24 cellular contexts compared by ENCODE assay signal in the genomic region with DNA sequence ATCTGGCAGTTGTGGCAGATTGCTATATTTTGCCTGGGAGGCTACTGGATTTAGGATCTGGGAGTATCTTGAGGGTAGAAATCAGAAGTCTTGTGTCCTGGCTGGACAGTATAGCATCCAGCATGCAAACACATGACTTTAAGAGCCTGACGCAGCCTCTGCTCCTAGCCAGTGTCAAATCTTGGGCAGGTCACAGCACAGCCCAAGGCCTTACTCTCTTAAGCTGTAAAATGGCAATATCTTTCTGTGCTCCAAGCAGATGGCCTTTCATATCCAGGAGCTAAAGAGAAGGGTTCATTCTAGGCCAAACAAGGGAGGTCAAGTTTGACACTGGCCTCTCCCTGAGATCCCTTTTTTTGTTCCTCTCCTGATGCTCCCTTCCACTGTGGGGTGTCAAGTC. TPM values are rescaled to one million over a fixed set of nuclear protein-coding genes. Genes with fewer than 3 reads are reported as not detected.
DNase-seq lines count a peak whose midpoint lies in the region; FAIRE-seq and TF ChIP-seq lines count a peak whose summit lies in the region.
"Had no signal": no experiment of that assay in that cellular context is flagged by ENCODE, and none has a peak within 500 bp of the region (broad histone marks: within the 10 kb centered on the region; RNA-seq: fewer than 3 reads in every experiment).

No MANE protein-coding gene starts in this region.

- H3K79me2 ChIP-seq in H1 (ENCODE audit: control insufficient read depth in 1 of 2, insufficient read depth in 2 of 2, low read length in 2 of 2) (no peaks in the 10 kb centered on the region), osteoblast (ENCODE audit: insufficient read depth, low read length) (no peaks in the 10 kb centered on the region)

- peak overlapping the region in 7 of 11 experiments; percentile 15 to 75 (median 45); a peak in 12 of 22 replicates for H3K27ac ChIP-seq in BLaER1 treated with 17β-estradiol and CSF1 and Interleukin-3, amounts not matched to agents 10 nM and 100 nM
- H3K27ac ChIP-seq in H1 (ENCODE audit: low read depth, low read length) (no peak overlapping the region), mesenchymal stem cell (ENCODE audit: low read length, poor library complexity, severe bottlenecking) (no peak overlapping the region), subcutaneous abdominal adipose tissue (ENCODE audit: low read depth, low read length) (peak overlapping the region; percentile 98), osteoblast (ENCODE audit: low read depth, low read length) (no peak overlapping the region), coronary artery (no peak overlapping the region)
- H3K27ac ChIP-seq: 22Rv1, BLaER1, KMS-11, SJCRH30 had no signal

- H2BK5ac ChIP-seq in H1 (ENCODE audit: low read depth, low read length) (no peak overlapping the region), mesenchymal stem cell (ENCODE audit: low read depth, low read length, poor library complexity, severe bottlenecking) (no peak overlapping the region)

- POLR2A ChIA-PET in H1 (lab: Charles Lee; ENCODE audit: partially characterized antibody): no interaction called here

- no peak overlapping the region for H3K23ac ChIP-seq in H1 (ENCODE audit: insufficient read length)
- no peak overlapping the region for H3K23ac ChIP-seq in mesenchymal stem cell (ENCODE audit: low read length in 2 of 2)

- no peak for TF ChIP-seq POLR2A in H1 (IDR thresholded peaks at IDR 0.05; ENCODE audit: control extremely low read depth in 1 of 2, low read depth in 2 of 2, low read length in 2 of 2)

- H3K4me1 ChIP-seq in BLaER1 treated with 17β-estradiol and CSF1 and Interleukin-3, amounts not matched to agents 10 nM and 100 nM: peaks cover 14 to 46% (median 34%) of the 10 kb centered on the region in 10 experiments
- H3K4me1 ChIP-seq in H1 (replicated peaks in 1 of 4; ENCODE audit: control insufficient read depth in 3 of 4, insufficient read depth in 4 of 4, low read length in 3 of 4): no peaks in the 10 kb centered on the region; a peak in 1 of 7 replicates
- no peaks in the 10 kb centered on the region for H3K4me1 ChIP-seq in mesenchymal stem cell (ENCODE audit: control insufficient read depth, insufficient read depth, low read depth, low read length)
- peaks cover 16 to 38% (median 34%) of the 10 kb centered on the region in 5 donors for H3K4me1 ChIP-seq in subcutaneous abdominal adipose tissue (ENCODE audit: control insufficient read depth in 5 of 5, insufficient read depth in 5 of 5, low read length in 5 of 5)
- no peaks in the 10 kb centered on the region for H3K4me1 ChIP-seq in osteoblast (ENCODE audit: insufficient read depth, low read length)
- H3K4me1 ChIP-seq: SJCRH30 had no signal

- H4K5ac ChIP-seq in H1 (ENCODE audit: insufficient read length, low read depth, low read length): no peak overlapping the region

- no peak for FAIRE-seq in H1 (lab: Jason Lieb, UNC)
- FAIRE-seq: GM12892, RCC 7860 had no signal

- H4K8ac ChIP-seq in H1 (ENCODE audit: extremely low read depth, insufficient read depth, low read length): no peak overlapping the region
- no peak overlapping the region for H4K8ac ChIP-seq in mesenchymal stem cell (ENCODE audit: low read length)

- no peak overlapping the region for H2BK20ac ChIP-seq in H1 (ENCODE audit: low read length)

- H3K4ac ChIP-seq in H1 (replicated peaks; ENCODE audit: insufficient read length, low read depth, low read length) (no peak overlapping the region), mesenchymal stem cell (ENCODE audit: low read depth in 1 of 2, low read length in 2 of 2) (no peak overlapping the region)

- no peak overlapping the region for H2BK12ac ChIP-seq in H1 (ENCODE audit: low read depth, low read length)
- no peak overlapping the region for H2BK12ac ChIP-seq in mesenchymal stem cell (ENCODE audit: low read length in 2 of 2)

- H3K56ac ChIP-seq in H1 (replicated peaks; ENCODE audit: insufficient read length, low read depth, low read length): no peak overlapping the region

- peaks cover 0 to 17% (median 8%) of the 10 kb centered on the region in 11 experiments; a peak in 15 of 22 replicates for H3K9me3 ChIP-seq in BLaER1 treated with 17β-estradiol and CSF1 and Interleukin-3, amounts not matched to agents 10 nM and 100 nM (replicated peaks in 1 of 11)
- H3K9me3 ChIP-seq in H1 (ENCODE audit: insufficient read depth in 2 of 2, low read depth in 1 of 2, low read length in 1 of 2): no peaks in the 10 kb centered on the region
- H3K9me3 ChIP-seq in mesenchymal stem cell (ENCODE audit: control insufficient read depth, low read length): peaks cover 12% of the 10 kb centered on the region
- peaks cover 0 to 6% (median 0%) of the 10 kb centered on the region in 5 donors for H3K9me3 ChIP-seq in subcutaneous abdominal adipose tissue (ENCODE audit: control insufficient read depth in 5 of 5, low read length in 5 of 5)
- H3K9me3 ChIP-seq in osteoblast (ENCODE audit: low read depth, low read length): peaks cover 3% of the 10 kb centered on the region
- H3K9me3 ChIP-seq: BLaER1, SJCRH30 had no signal

- TF ChIP-seq CTCF in H1 (IDR thresholded peaks at IDR 0.05; ENCODE audit: control extremely low read depth in 1 of 3, insufficient read depth in 1 of 3, low read depth in 1 of 3, low read length in 3 of 3) (no peak), osteoblast (IDR thresholded peaks at IDR 0.05; ENCODE audit: extremely low read depth, low read depth, low read length) (no peak), coronary artery (IDR thresholded peaks at IDR 0.05) (no peak)

- no peak overlapping the region for H2AFZ ChIP-seq in H1 (ENCODE audit: low read length)
- H2AFZ ChIP-seq in mesenchymal stem cell (ENCODE audit: low read depth, low read length): no peak overlapping the region
- H2AFZ ChIP-seq in osteoblast (ENCODE audit: low read length): no peak overlapping the region
- H2AFZ ChIP-seq: GM23338 had no signal

- H3K23me2 ChIP-seq in H1 (ENCODE audit: low read depth, low read length): no peaks in the 10 kb centered on the region

- H3K36me3 ChIP-seq in BLaER1 treated with 17β-estradiol and CSF1 and Interleukin-3, amounts not matched to agents 10 nM and 100 nM: 0 out of 22 replicates have a peak, but pooled peaks cover 0 to 6% (median 0%) of the 10 kb centered on the region in 11 experiments
- H3K36me3 ChIP-seq in H1 (ENCODE audit: control insufficient read depth in 2 of 4, insufficient read depth in 4 of 4, low read length in 3 of 4): no peaks in the 10 kb centered on the region
- H3K36me3 ChIP-seq in mesenchymal stem cell (ENCODE audit: control insufficient read depth in 1 of 2, insufficient read depth in 2 of 2, low read depth in 1 of 2, low read length in 2 of 2): no peaks in the 10 kb centered on the region
- no peaks in the 10 kb centered on the region for H3K36me3 ChIP-seq in subcutaneous abdominal adipose tissue (ENCODE audit: control insufficient read depth in 5 of 5, insufficient read depth in 5 of 5, low read length in 5 of 5)
- no peaks in the 10 kb centered on the region for H3K36me3 ChIP-seq in osteoblast (ENCODE audit: insufficient read depth, low read length)
- H3K36me3 ChIP-seq: BLaER1, SJCRH30 had no signal

- H3K14ac ChIP-seq in H1 (ENCODE audit: insufficient read length): no peak overlapping the region
- no peak overlapping the region for H3K14ac ChIP-seq in mesenchymal stem cell (ENCODE audit: low read length in 2 of 2)

- no peak for TF ChIP-seq EP300 in H1 (IDR thresholded peaks at IDR 0.05; ENCODE audit: borderline replicate concordance in 1 of 2, low read depth in 2 of 2, low read length in 2 of 2)

- H3K79me1 ChIP-seq in H1 (ENCODE audit: low read depth, low read length): no peaks in the 10 kb centered on the region
- no peaks in the 10 kb centered on the region for H3K79me1 ChIP-seq in mesenchymal stem cell (replicated peaks; ENCODE audit: low read length, poor library complexity, severe bottlenecking)

- no peaks in the 10 kb centered on the region for H4K20me1 ChIP-seq in BLaER1 treated with 17β-estradiol and CSF1 and Interleukin-3, amounts not matched to agents 10 nM and 100 nM
- no peaks in the 10 kb centered on the region for H4K20me1 ChIP-seq in H1 (replicated peaks in 1 of 2; ENCODE audit: control insufficient read depth in 1 of 2, insufficient read depth in 2 of 2, low read length in 2 of 2)
- H4K20me1 ChIP-seq in osteoblast (ENCODE audit: insufficient read depth, low read length): no peaks in the 10 kb centered on the region
- H4K20me1 ChIP-seq: BLaER1 had no signal

- H3K27me3 ChIP-seq in BLaER1 treated with 17β-estradiol and CSF1 and Interleukin-3, amounts not matched to agents 10 nM and 100 nM: no peaks in the 10 kb centered on the region
- H3K27me3 ChIP-seq in H1 (replicated peaks in 1 of 4; ENCODE audit: control insufficient read depth in 3 of 4, extremely low read depth in 1 of 4, insufficient read depth in 3 of 4, low read length in 3 of 4): no peaks in the 10 kb centered on the region
- peaks cover 0 to 35% of the 10 kb centered on the region in 2 experiments for H3K27me3 ChIP-seq in mesenchymal stem cell (ENCODE audit: control insufficient read depth in 1 of 2, insufficient read depth in 1 of 2, low read length in 2 of 2)
- H3K27me3 ChIP-seq in subcutaneous abdominal adipose tissue (ENCODE audit: control insufficient read depth in 5 of 5, insufficient read depth in 4 of 5, low read length in 5 of 5): no peaks in the 10 kb centered on the region
- peaks cover 16% of the 10 kb centered on the region for H3K27me3 ChIP-seq in osteoblast (ENCODE audit: insufficient read depth, low read length)
- H3K27me3 ChIP-seq: BLaER1 had no signal

- H2BK15ac ChIP-seq in H1 (ENCODE audit: low read length) (0 out of 2 replicates have a peak overlapping the region, but pooled peaks have one; percentile 22), mesenchymal stem cell (ENCODE audit: low read depth, poor library complexity, severe bottlenecking) (no peak overlapping the region)

- H3K9ac ChIP-seq in BLaER1 treated with 17β-estradiol and CSF1 and Interleukin-3, amounts not matched to agents 10 nM and 100 nM: peak overlapping the region in 4 of 11 experiments; percentile 11 to 47 (median 33); a peak in 4 of 22 replicates
- H3K9ac ChIP-seq in H1 (replicated peaks in 1 of 4; ENCODE audit: extremely low read depth in 1 of 4, low read depth in 3 of 4, low read length in 3 of 4): no peak overlapping the region
- H3K9ac ChIP-seq in mesenchymal stem cell (ENCODE audit: low read length): peak overlapping the region; percentile 52
- H3K9ac ChIP-seq in subcutaneous abdominal adipose tissue (ENCODE audit: low read length in 5 of 5): no peak overlapping the region
- H3K9ac ChIP-seq: BLaER1, KMS-11 had no signal

- 100% methylated on average over 1 of the region's 1 CpG; no CpG with 5 or more reads in 1 of the 2 experiments for WGBS in H1 (ENCODE audit: extremely low coverage in 1 of 2, insufficient coverage in 1 of 2, insufficient read length in 1 of 2, insufficient replicate concordance in 2 of 2, low coverage in 1 of 2, low lambda C conversion rate in 2 of 2, missing lambda C conversion rate in 1 of 2), 2 experiments
- 69% methylated on average over 1 of the region's 1 CpG for WGBS in mesenchymal stem cell

- CTCF ChIA-PET in H1 (lab: Charles Lee; ENCODE audit: partially characterized antibody): interaction anchor here (0.6 to 1.4 kb wide), 6 partner anchors 10 to 456 kb away, joined by 3 to 5 read pairs (median 3); no protein-coding TSS in a partner anchor

- no peak for DNase-seq in H1 (ENCODE audit: low read depth in 1 of 2, low spot score in 2 of 2)
- DNase-seq in mesenchymal stem cell: no peak
- DNase-seq in osteoblast (ENCODE audit: insufficient read length, low spot score, missing footprints): no peak
- no peak for DNase-seq in pons (ENCODE audit: low spot score)
- DNase-seq in coronary artery (ENCODE audit: low spot score): no peak
- DNase-seq in iPS-NIHi11 (ENCODE audit: low spot score): no peak
- DNase-seq: ACHN; Calu3; CD8-positive, alpha-beta memory T cell; DMS153; NCI-H1105; NCI-H146; NCI-H2029; NCI-H345; NCI-H82; SJCRH30 had no signal

- H2AK5ac ChIP-seq in H1 (ENCODE audit: low read depth, low read length) (no peak overlapping the region), mesenchymal stem cell (ENCODE audit: low read length, severe bottlenecking) (no peak overlapping the region)

- H2BK120ac ChIP-seq in H1 (replicated peaks; ENCODE audit: low read depth, low read length) (no peak overlapping the region), mesenchymal stem cell (ENCODE audit: low read depth, low read length) (no peak overlapping the region)

- no peak for TF ChIP-seq RAD21 in H1 (IDR thresholded peaks at IDR 0.05 in 1 of 2, conservative IDR thresholded peaks at IDR 0.05 in 1 of 2; ENCODE audit: low read depth in 2 of 2, low read length in 2 of 2)

- H4K91ac ChIP-seq in H1 (replicated peaks; ENCODE audit: insufficient read length, low read length) (no peak overlapping the region), mesenchymal stem cell (ENCODE audit: low read length) (no peak overlapping the region)

- no peak overlapping the region for H3K4me3 ChIP-seq in BLaER1 treated with 17β-estradiol and CSF1 and Interleukin-3, amounts not matched to agents 10 nM and 100 nM
- no peak overlapping the region for H3K4me3 ChIP-seq in H1 (ENCODE audit: extremely low read depth in 1 of 4, insufficient read depth in 2 of 4, low read depth in 3 of 4, low read length in 4 of 4)
- H3K4me3 ChIP-seq in mesenchymal stem cell (ENCODE audit: insufficient read depth in 1 of 2, low read depth in 1 of 2, low read length in 2 of 2): no peak overlapping the region
- H3K4me3 ChIP-seq in subcutaneous abdominal adipose tissue (ENCODE audit: low read depth in 1 of 5, low read length in 5 of 5): no peak overlapping the region
- no peak overlapping the region for H3K4me3 ChIP-seq in osteoblast (ENCODE audit: insufficient read depth, low read length)
- no peak overlapping the region for H3K4me3 ChIP-seq in coronary artery
- H3K4me3 ChIP-seq: BLaER1, GM23338, SJCRH30 had no signal

- H3K18ac ChIP-seq in H1 (ENCODE audit: extremely low read depth, low read length) (no peak overlapping the region), mesenchymal stem cell (ENCODE audit: low read depth in 1 of 2, low read length in 2 of 2) (no peak overlapping the region)

- peak overlapping the region in 7 of 11 experiments; percentile 48 to 68 (median 57); a peak in 13 of 22 replicates for H3K4me2 ChIP-seq in BLaER1 treated with 17β-estradiol and CSF1 and Interleukin-3, amounts not matched to agents 10 nM and 100 nM
- H3K4me2 ChIP-seq in H1 (ENCODE audit: insufficient read depth in 1 of 2, low read depth in 2 of 2, low read length in 2 of 2): no peak overlapping the region
- H3K4me2 ChIP-seq in mesenchymal stem cell (ENCODE audit: low read length, poor library complexity, severe bottlenecking): no peak overlapping the region
- no peak overlapping the region for H3K4me2 ChIP-seq in osteoblast (ENCODE audit: insufficient read depth, low read length)
- H3K4me2 ChIP-seq: BLaER1, GM23338, KMS-11 had no signal

RNA-seq across cellular contexts. Expression of a gene that starts 19.8 kb away (rescaled TPM):
- 23.0 and 23.2 TPM in 2 replicates for total RNA-seq in H1 (2021; fragmentation: NEBNext Ultra II Directional; extraction: Animal tissue kit (Norgen Biotek cat#: 25700))
- polyA plus RNA-seq in H1 (2011; rRNA removed): 13.0 and 22.7 TPM in 2 replicates
- polyA plus RNA-seq in H1 (2011; cell fraction: cytosol; rRNA removed): 12.9 TPM
- 8.6 TPM for polyA plus RNA-seq in H1 (2011; cell fraction: nucleus; rRNA removed)
- 8.5 to 13.3 TPM (median 9.9 TPM) in 4 replicates for polyA plus RNA-seq in H1 (2012, experiment 1 of 2)
- 0.59 TPM for polyA plus RNA-seq in H1 (2012, experiment 2 of 2)
- 14.7 TPM for polyA plus RNA-seq in H1 (2013, experiment 1 of 2)
- polyA plus RNA-seq in H1 (2013, experiment 2 of 2): 16.1 TPM
- polyA minus RNA-seq in H1 (2011; rRNA and poly(A)+ RNA removed): 20.8 and 23.0 TPM in 2 replicates
- polyA minus RNA-seq in H1 (2011; cell fraction: cytosol; rRNA and poly(A)+ RNA removed): 8.9 TPM
- 33.8 TPM for polyA minus RNA-seq in H1 (2011; cell fraction: nucleus; rRNA and poly(A)+ RNA removed)
- 5.3 TPM for polyA plus RNA-seq in mesenchymal stem cell (2013, experiment 1 of 2)
- 5.5 TPM for polyA plus RNA-seq in mesenchymal stem cell (2013, experiment 2 of 2)
- total RNA-seq in osteoblast: 7.6 and 8.8 TPM in 2 replicates

Comparison
In these comparisons a context has a peak if more than half of its experiments do, and no peak if none do; other contexts are left out.
1. H3K27ac ChIP-seq: peak in BLaER1 treated with 17β-estradiol and CSF1 and Interleukin-3, amounts not matched to agents 10 nM and 100 nM (7 of 11) and subcutaneous abdominal adipose tissue (single experiment); none in H1 (single experiment), mesenchymal stem cell (single experiment), osteoblast (single experiment) and coronary artery (0 of 2).
2. H3K4me2 ChIP-seq: peak in BLaER1 treated with 17β-estradiol and CSF1 and Interleukin-3, amounts not matched to agents 10 nM and 100 nM (7 of 11); none in H1 (0 of 2), mesenchymal stem cell (single experiment) and osteoblast (single experiment).